20 cellular contexts compared by ENCODE assay signal in genomic region chr3:111601810-111602209, GRCh38. TPM values are rescaled to one million over a fixed set of nuclear protein-coding genes. Genes with fewer than 3 reads are reported as not detected.
A peak's percentile ranks its signal among the peaks of the same experiment; 100 is the strongest.
DNase-seq lines count a peak whose midpoint lies in the region; ATAC-seq and TF ChIP-seq lines count a peak whose summit lies in the region.
"Had no signal": no experiment of that assay in that cellular context is flagged by ENCODE, and none has a peak within 500 bp of the region (broad histone marks: within the 10 kb centered on the region; RNA-seq: fewer than 3 reads in every experiment).

No MANE protein-coding gene starts in this region.

- no peak for ATAC-seq in activated CD8-positive, alpha-beta T cell treated with anti-CD3 and anti-CD28 coated beads for 36 hours
- ATAC-seq in activated CD8-positive, alpha-beta T cell treated with anti-CD3 and anti-CD28 coated beads, Interleukin-2, amount 10 ng/mL, durations not matched to agents 7 days and 5 days, result no peak
- ATAC-seq in CD8-positive, alpha-beta T cell, result no peak
- ATAC-seq in activated T-helper 17 cell treated with anti-CD3 and anti-CD28 coated beads, Interleukin-2, amount 50 U/mL, for 72 hours (replicated peaks), result no peak
- no peak for ATAC-seq in HG02970 (IDR thresholded peaks at IDR 0.05; ENCODE audit: low FRiP score, unreplicated experiment)
- ATAC-seq: GM23338, Panc1 had no signal

- H3K27me3 ChIP-seq in CD8-positive, alpha-beta T cell (ENCODE audit: insufficient read depth, low read length), result no peaks in the 10 kb centered on the region

- intact Hi-C loops in activated CD8-positive, alpha-beta T cell treated with anti-CD3 and anti-CD28 coated beads for 36 hours (cut with micrococcal nuclease), result loop anchor here (10.0 kb wide), 1 partner anchor 277 kb away; no protein-coding TSS in a partner anchor
- intact Hi-C loops in CD8-positive, alpha-beta T cell (cut with DNase I, micrococcal nuclease), result loop anchor here in 1 of 2 experiments (2.0 kb wide), 1 partner anchor 15 kb away; no protein-coding TSS in a partner anchor

- no peaks in the 10 kb centered on the region for H3K9me3 ChIP-seq in CD8-positive, alpha-beta T cell (ENCODE audit: low read length)

- no peaks in the 10 kb centered on the region for H3K9me3 Mint-ChIP-seq in activated CD8-positive, alpha-beta T cell treated with anti-CD3 and anti-CD28 coated beads for 36 hours
- H3K9me3 Mint-ChIP-seq in activated CD8-positive, alpha-beta T cell treated with anti-CD3 and anti-CD28 coated beads, Interleukin-2, amount 10 ng/mL, durations not matched to agents 7 days and 5 days (ENCODE audit: insufficient read depth), result peaks cover 5% of the 10 kb centered on the region
- H3K9me3 Mint-ChIP-seq in CD8-positive, alpha-beta T cell, result no peaks in the 10 kb centered on the region
- no peaks in the 10 kb centered on the region for H3K9me3 Mint-ChIP-seq in activated T-helper 17 cell treated with anti-CD3 and anti-CD28 coated beads, Interleukin-2, amount 50 U/mL, for 72 hours
- H3K9me3 Mint-ChIP-seq: CD4-positive, alpha-beta T cell; GM23338 had no signal

- H3K27ac ChIP-seq in CD8-positive, alpha-beta T cell (ENCODE audit: low read depth, low read length), result no peak overlapping the region
- H3K27ac ChIP-seq: HL-60 had no signal

- H3K27ac Mint-ChIP-seq in activated CD8-positive, alpha-beta T cell treated with anti-CD3 and anti-CD28 coated beads for 36 hours, result peak overlapping the region; percentile 93
- H3K27ac Mint-ChIP-seq in activated CD8-positive, alpha-beta T cell treated with anti-CD3 and anti-CD28 coated beads, Interleukin-2, amount 10 ng/mL, durations not matched to agents 7 days and 5 days, result no peak overlapping the region
- peak overlapping the region; percentile 16 for H3K27ac Mint-ChIP-seq in CD8-positive, alpha-beta T cell
- H3K27ac Mint-ChIP-seq in activated T-helper 17 cell treated with anti-CD3 and anti-CD28 coated beads, Interleukin-2, amount 50 U/mL, for 72 hours, result peak overlapping the region; percentile 99
- H3K27ac Mint-ChIP-seq: GM23338 had no signal

- H3K4me1 Mint-ChIP-seq in activated CD8-positive, alpha-beta T cell treated with anti-CD3 and anti-CD28 coated beads for 36 hours (ENCODE audit: low read depth), result peaks cover 82% of the 10 kb centered on the region
- H3K4me1 Mint-ChIP-seq in activated CD8-positive, alpha-beta T cell treated with anti-CD3 and anti-CD28 coated beads, Interleukin-2, amount 10 ng/mL, durations not matched to agents 7 days and 5 days (ENCODE audit: low read depth), result peaks cover 65% of the 10 kb centered on the region
- H3K4me1 Mint-ChIP-seq in CD8-positive, alpha-beta T cell (ENCODE audit: low read depth), result peaks cover 31% of the 10 kb centered on the region
- peaks cover 64% of the 10 kb centered on the region for H3K4me1 Mint-ChIP-seq in activated T-helper 17 cell treated with anti-CD3 and anti-CD28 coated beads, Interleukin-2, amount 50 U/mL, for 72 hours
- H3K4me1 Mint-ChIP-seq: GM23338 had no signal

- POLR2A ChIA-PET in activated CD8-positive, alpha-beta T cell treated with anti-CD3 and anti-CD28 coated beads for 36 hours (lab: Charles Lee), result interaction anchor here (0.9 kb wide), 1 partner anchor 12 kb away, joined by 3 read pairs; no protein-coding TSS in a partner anchor
- POLR2A ChIA-PET in activated CD8-positive, alpha-beta T cell treated with anti-CD3 and anti-CD28 coated beads, Interleukin-2, amount 10 ng/mL, durations not matched to agents 7 days and 5 days (lab: Charles Lee), result interaction anchor here (1.0 to 1.4 kb wide), 4 partner anchors 9 to 54 kb away, joined by 4 to 5 read pairs (median 4); no protein-coding TSS in a partner anchor
- POLR2A ChIA-PET in CD8-positive, alpha-beta T cell (lab: Charles Lee), result interaction anchor here (1.0 kb wide), 1 partner anchor 56 kb away, joined by 4 read pairs; no protein-coding TSS in a partner anchor

- H3K4me3 ChIP-seq in CD8-positive, alpha-beta T cell (ENCODE audit: low read depth, low read length), result no peak overlapping the region
- H3K4me3 ChIP-seq: GM23338 had no signal

- no peaks in the 10 kb centered on the region for H3K27me3 Mint-ChIP-seq in activated CD8-positive, alpha-beta T cell treated with anti-CD3 and anti-CD28 coated beads for 36 hours
- H3K27me3 Mint-ChIP-seq in activated CD8-positive, alpha-beta T cell treated with anti-CD3 and anti-CD28 coated beads, Interleukin-2, amount 10 ng/mL, durations not matched to agents 7 days and 5 days (ENCODE audit: low read depth), result no peaks in the 10 kb centered on the region
- no peaks in the 10 kb centered on the region for H3K27me3 Mint-ChIP-seq in CD8-positive, alpha-beta T cell (ENCODE audit: low read depth)
- no peaks in the 10 kb centered on the region for H3K27me3 Mint-ChIP-seq in activated T-helper 17 cell treated with anti-CD3 and anti-CD28 coated beads, Interleukin-2, amount 50 U/mL, for 72 hours
- H3K27me3 Mint-ChIP-seq: CD4-positive, alpha-beta T cell had no signal

- H3K4me1 ChIP-seq in CD8-positive, alpha-beta T cell (ENCODE audit: insufficient read depth, low read length), result no peaks in the 10 kb centered on the region

- DNase-seq in activated CD8-positive, alpha-beta T cell treated with anti-CD3 and anti-CD28 coated beads for 36 hours, result no peak
- DNase-seq in activated CD8-positive, alpha-beta T cell treated with anti-CD3 and anti-CD28 coated beads, Interleukin-2, amount 10 ng/mL, durations not matched to agents 7 days and 5 days, result no peak
- no peak for DNase-seq in CD8-positive, alpha-beta T cell
- DNase-seq in kidney tubule cell (ENCODE audit: low spot score) (peak; percentile 51), NCI-H2081 treated with DMSO at 0.1 percent for 48 hours (lab: John Stamatoyannopoulos, UW) (no peak), SIG-M5 treated with dmso at 0.1 percent for 504 hours (lab: John Stamatoyannopoulos, UW; ENCODE audit: unreplicated experiment) (no peak)
- DNase-seq: ACHN; CD4-positive, alpha-beta T cell; KBM-7; NCI-H1092; NCI-H1694 treated with DMSO at 0.1 percent for 48 hours; NCI-H2171; NCI-H446 treated with DMSO at 0.1 percent for 48 hours; NCI-H82; Right ventricle myocardium superior had no signal

- CTCF ChIA-PET in activated CD8-positive, alpha-beta T cell treated with anti-CD3 and anti-CD28 coated beads for 36 hours (lab: Charles Lee), result interaction anchor here (0.7 to 4.1 kb wide), 6 partner anchors 8 to 69 kb away, joined by 3 to 30 read pairs (median 3); no protein-coding TSS in a partner anchor
- CTCF ChIA-PET in activated CD8-positive, alpha-beta T cell treated with anti-CD3 and anti-CD28 coated beads, Interleukin-2, amount 10 ng/mL, durations not matched to agents 7 days and 5 days (lab: Charles Lee), result interaction anchor here (0.7 to 4.9 kb wide), 6 partner anchors 8 to 90 kb away, joined by 3 to 24 read pairs (median 4); no protein-coding TSS in a partner anchor
- CTCF ChIA-PET in CD8-positive, alpha-beta T cell (lab: Charles Lee), result no interaction called here

- peaks cover 74% of the 10 kb centered on the region for H3K36me3 Mint-ChIP-seq in activated CD8-positive, alpha-beta T cell treated with anti-CD3 and anti-CD28 coated beads for 36 hours (ENCODE audit: low read depth)
- H3K36me3 Mint-ChIP-seq in activated CD8-positive, alpha-beta T cell treated with anti-CD3 and anti-CD28 coated beads, Interleukin-2, amount 10 ng/mL, durations not matched to agents 7 days and 5 days (ENCODE audit: low read depth), result peaks cover 88% of the 10 kb centered on the region
- H3K36me3 Mint-ChIP-seq in CD8-positive, alpha-beta T cell, result peaks cover 85% of the 10 kb centered on the region
- H3K36me3 Mint-ChIP-seq in activated T-helper 17 cell treated with anti-CD3 and anti-CD28 coated beads, Interleukin-2, amount 50 U/mL, for 72 hours (ENCODE audit: low read depth), result peaks cover 85% of the 10 kb centered on the region

- TF ChIP-seq CTCF in activated CD8-positive, alpha-beta T cell treated with anti-CD3 and anti-CD28 coated beads for 36 hours (IDR thresholded peaks at IDR 0.05), result no peak
- no peak for TF ChIP-seq CTCF in CD8-positive, alpha-beta T cell (IDR thresholded peaks at IDR 0.05)

- peaks cover 31% of the 10 kb centered on the region for H3K36me3 ChIP-seq in CD8-positive, alpha-beta T cell (ENCODE audit: insufficient read depth, low read length)

- no peak overlapping the region for H3K4me3 Mint-ChIP-seq in activated CD8-positive, alpha-beta T cell treated with anti-CD3 and anti-CD28 coated beads for 36 hours
- no peak overlapping the region for H3K4me3 Mint-ChIP-seq in activated CD8-positive, alpha-beta T cell treated with anti-CD3 and anti-CD28 coated beads, Interleukin-2, amount 10 ng/mL, durations not matched to agents 7 days and 5 days
- H3K4me3 Mint-ChIP-seq in CD8-positive, alpha-beta T cell, result no peak overlapping the region
- peak overlapping the region; percentile 88 for H3K4me3 Mint-ChIP-seq in activated T-helper 17 cell treated with anti-CD3 and anti-CD28 coated beads, Interleukin-2, amount 50 U/mL, for 72 hours
- H3K4me3 Mint-ChIP-seq: CD4-positive, alpha-beta T cell; GM23338 had no signal

RNA-seq across cellular contexts. Expression of gene ZBED2, which starts 6.7 kb away (rescaled TPM):
- total RNA-seq in activated CD8-positive, alpha-beta T cell treated with anti-CD3 and anti-CD28 coated beads for 36 hours, result 100 to 1,000 TPM; 226 to 235 TPM
- under 1 TPM; 0.68 to 0.74 TPM for total RNA-seq in activated CD8-positive, alpha-beta T cell treated with anti-CD3 and anti-CD28 coated beads, Interleukin-2, amount 10 ng/mL, durations not matched to agents 7 days and 5 days
- under 1 TPM; 0.19 to 0.22 TPM for total RNA-seq in CD8-positive, alpha-beta T cell
- total RNA-seq in activated T-helper 17 cell treated with anti-CD3 and anti-CD28 coated beads, Interleukin-2, amount 50 U/mL, for 72 hours, result 100 to 1,000 TPM; 429 to 664 TPM
- total RNA-seq: GM23338, Right ventricle myocardium superior had no signal

RNA-seq across cellular contexts. Expression of gene CD96, which starts 59.8 kb away (rescaled TPM):
- total RNA-seq in activated CD8-positive, alpha-beta T cell treated with anti-CD3 and anti-CD28 coated beads for 36 hours, result 100 to 1,000 TPM; 142 to 147 TPM
- 100 to 1,000 TPM; 293 to 303 TPM for total RNA-seq in activated CD8-positive, alpha-beta T cell treated with anti-CD3 and anti-CD28 coated beads, Interleukin-2, amount 10 ng/mL, durations not matched to agents 7 days and 5 days
- total RNA-seq in CD8-positive, alpha-beta T cell, result 100 to 1,000 TPM; 218 to 219 TPM
- 100 to 1,000 TPM in 1 of 2 donors, 10 to 100 TPM in 1; 67.6 to 107 TPM for total RNA-seq in activated T-helper 17 cell treated with anti-CD3 and anti-CD28 coated beads, Interleukin-2, amount 50 U/mL, for 72 hours
- total RNA-seq: GM23338 had no signal

Comparison
In these comparisons a context has a peak if more than half of its experiments do, and no peak if none do; other contexts are left out.
1. RNA of gene ZBED2, which starts 6.7 kb away (total RNA-seq): 429 to 664 TPM in activated T-helper 17 cell treated with anti-CD3 and anti-CD28 coated beads, Interleukin-2, amount 50 U/mL, for 72 hours and 226 to 235 TPM in activated CD8-positive, alpha-beta T cell treated with anti-CD3 and anti-CD28 coated beads for 36 hours; 0.68 to 0.74 TPM in activated CD8-positive, alpha-beta T cell treated with anti-CD3 and anti-CD28 coated beads, Interleukin-2, amount 10 ng/mL, durations not matched to agents 7 days and 5 days and 0.19 to 0.22 TPM in CD8-positive, alpha-beta T cell; every median in the first group is over 100 times any median in the second.